Comparison of ENCODE assay signal across 20 cellular contexts in the genomic region with DNA sequence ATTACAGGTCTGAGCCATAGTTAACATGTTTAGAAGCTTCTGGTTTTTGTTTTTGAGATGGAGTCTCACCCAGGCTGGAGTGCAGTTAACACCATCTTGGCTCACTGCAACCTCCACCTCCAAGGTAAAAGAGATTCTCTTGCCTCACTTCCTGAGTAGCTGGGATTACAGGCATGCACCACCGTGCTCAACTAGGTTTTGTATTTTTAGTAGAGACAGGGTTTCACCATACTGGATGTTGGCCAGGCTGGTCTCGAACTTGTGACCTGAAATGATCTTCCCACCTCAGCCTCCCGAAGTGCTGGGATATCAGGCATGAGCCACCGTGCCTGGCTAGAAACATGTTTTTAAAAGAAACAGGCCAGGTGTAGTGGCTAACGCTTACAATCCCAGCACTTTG.
"Had no signal": no experiment of that assay in that cellular context is flagged by ENCODE, and none has a peak within 500 bp of the region (broad histone marks: within the 10 kb centered on the region; RNA-seq: fewer than 3 reads in every experiment).

No MANE protein-coding gene starts in this region.

- H3K27ac ChIP-seq: RWPE1, SJCRH30 had no signal

- ATAC-seq: Panc1, PC-3, SK-N-SH treated with all-trans-retinoic acid at 6 μM for 48 hours had no signal

- H3K9me3 ChIP-seq: MG63, SJCRH30 had no signal

- H3K4me1 ChIP-seq: SJCRH30 had no signal

- H3K27me3 ChIP-seq: MG63, SJCRH30 had no signal

- H3K4me3 ChIP-seq: MG63, SJCRH30 had no signal

- DNase-seq: KBM-7, MG63, NCI-H1092, NCI-H1105 treated with DMSO at 0.1 percent for 48 hours, NCI-H1417 treated with DMSO at 0.1 percent for 48 hours, NCI-H146, NCI-H1694 treated with DMSO at 0.1 percent for 48 hours, NCI-H1930, NCI-H2081, NCI-H2107, NCI-H2227 treated with DMSO at 0.1 percent for 48 hours, NCI-H524, NCI-H526 treated with DMSO at 0.1 percent for 48 hours, NCI-H774, PC-3, SHP77 treated with DMSO at 0.1 percent for 48 hours, SJCRH30 had no signal
